ENCODE assay signal across 23 cellular contexts in the genomic region with DNA sequence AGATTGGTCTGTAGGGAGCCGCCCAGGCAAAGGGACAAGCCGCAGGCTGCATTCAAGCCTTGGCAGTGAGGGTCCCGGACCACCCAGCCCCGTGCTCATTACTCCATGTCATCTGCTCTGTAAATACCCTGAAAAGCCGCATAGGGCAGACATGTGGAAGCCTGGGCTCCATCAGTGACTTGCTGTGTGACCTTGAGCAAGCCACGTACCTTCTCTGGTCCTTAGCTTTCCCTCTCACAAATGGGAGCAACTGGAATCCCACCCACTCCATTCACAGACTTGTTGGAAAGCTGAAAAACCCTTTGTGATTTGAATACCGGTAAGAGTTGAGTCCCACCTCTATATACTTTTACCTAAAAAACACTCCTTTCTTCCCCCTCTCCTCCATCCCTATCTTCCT.
"Had no signal": no experiment of that assay in that cellular context is flagged by ENCODE, and none has a peak within 500 bp of the region (broad histone marks: within the 10 kb centered on the region; RNA-seq: fewer than 3 reads in every experiment).

No MANE protein-coding gene starts in this region.

- H3K27me3 ChIP-seq: SJSA1 had no signal

- H3K27ac ChIP-seq: HL-60, SJSA1, SK-N-MC had no signal

- FAIRE-seq: HTR-8/SVneo, RCC 7860 had no signal

- DNase-seq: Karpas-422, KG1, MM.1S, NCI-H1092 treated with DMSO at 0.1 percent for 48 hours, NCI-H1436, NCI-H187, NCI-H2029, NCI-H2081 treated with DMSO at 0.1 percent for 48 hours, NCI-H2171, NCI-H226, NCI-H446, NCI-H510A, NCI-H524 treated with DMSO at 0.1 percent for 48 hours, NCI-H69, NCI-H774, Right ventricle myocardium superior, RPMI8226, SIG-M5 had no signal

- H3K4me3 ChIP-seq: SJSA1, SK-N-MC had no signal

- H3K9me3 ChIP-seq: SJSA1 had no signal
